ENCODE assay signal across 20 cellular contexts in genomic region chr16:73228649-73229048, GRCh38.
DNase-seq lines count a peak whose midpoint lies in the region; ATAC-seq and TF ChIP-seq lines count a peak whose summit lies in the region.
"Had no signal": no experiment of that assay in that cellular context is flagged by ENCODE, and none has a peak within 500 bp of the region (broad histone marks: within the 10 kb centered on the region; RNA-seq: fewer than 3 reads in every experiment).

No MANE protein-coding gene starts in this region.

- no peak overlapping the region for H3K27ac Mint-ChIP-seq in MCF 10A (ENCODE audit: low read depth, unreplicated experiment)
- H3K27ac Mint-ChIP-seq: CD14-positive monocyte, immature natural killer cell, mesothelial cell of epicardium had no signal

- BruUV-seq in MCF 10A (replicated peaks; lab: Mats Ljungman, UMichigan) = no TSS peak

- no peaks in the 10 kb centered on the region for H3K9me3 ChIP-seq in SJSA1 (replicated peaks)
- no peaks in the 10 kb centered on the region for H3K9me3 ChIP-seq in trophoblast cell (ENCODE audit: insufficient read depth, low read depth, low read length)
- H3K9me3 ChIP-seq: body of pancreas had no signal

- no peak overlapping the region for H2AK5ac ChIP-seq in trophoblast cell (ENCODE audit: low read length)

- H3K4ac ChIP-seq in trophoblast cell (ENCODE audit: low read depth, low read length) = no peak overlapping the region

- H3K36me3 Mint-ChIP-seq in MCF 10A (ENCODE audit: insufficient read depth, unreplicated experiment) = peaks cover 5% of the 10 kb centered on the region
- H3K36me3 Mint-ChIP-seq: CD14-positive monocyte, immature natural killer cell, mesothelial cell of epicardium had no signal

- POLR2A ChIA-PET in MCF 10A (lab: Yijun Ruan, JAX) = no interaction called here

- no peak overlapping the region for H4K12ac ChIP-seq in trophoblast cell (ENCODE audit: low read depth, low read length)

- H3K9me3 Mint-ChIP-seq in MCF 10A (ENCODE audit: unreplicated experiment) = no peaks in the 10 kb centered on the region

- no peak overlapping the region for H4K8ac ChIP-seq in trophoblast cell (ENCODE audit: low read depth, low read length)

- H3K23ac ChIP-seq in trophoblast cell (ENCODE audit: low read length) = no peak overlapping the region

- H3K4me2 ChIP-seq in trophoblast cell (ENCODE audit: low read length) = no peak overlapping the region

- no peak overlapping the region for H2BK5ac ChIP-seq in trophoblast cell (ENCODE audit: low read depth, low read length, poor library complexity)

- peaks cover 51% of the 10 kb centered on the region for H3K27me3 Mint-ChIP-seq in MCF 10A (ENCODE audit: insufficient read depth, unreplicated experiment)

- CTCF ChIA-PET in MCF 10A (lab: Yijun Ruan, JAX) = no interaction called here

- DNase-seq in ELR (ENCODE audit: low read depth) = peak; percentile 67
- DNase-seq in SJSA1 (ENCODE audit: low read depth in 1 of 2, low spot score in 2 of 2) = peak in 1 of 2 experiments; percentile 7
- DNase-seq in fibroblast of villous mesenchyme (ENCODE audit: low read depth) = peak; percentile 83
- DNase-seq in trophoblast cell = peak; percentile 57 to 91
- DNase-seq in MCF 10A (ENCODE audit: unreplicated experiment) = no peak
- DNase-seq in HK-2 (ENCODE audit: unreplicated experiment) = no peak
- DNase-seq: activated CD4-positive, CD25-positive, alpha-beta regulatory T cell; activated gamma-delta T cell treated with Interleukin-2 at 50 U/mL for 16 hours; body of pancreas; effector CD8-positive, alpha-beta T cell; immature natural killer cell; Karpas-422; NCI-H1694; NCI-H524; stimulated activated naive CD8-positive, alpha-beta T cell treated with anti-CD3 and anti-CD28 coated beads, Interleukin-15, Interleukin-2, amounts not matched to agents 100 U/mL and 50 U/mL, for 24 hours; T-helper 1 cell had no signal

- no peak overlapping the region for H3K4me3 Mint-ChIP-seq in MCF 10A (ENCODE audit: unreplicated experiment)
- H3K4me3 Mint-ChIP-seq: CD14-positive monocyte, immature natural killer cell, mesothelial cell of epicardium had no signal

- intact Hi-C loops in MCF 10A (cut with micrococcal nuclease) = no loop called here

- no peaks in the 10 kb centered on the region for H3K79me1 ChIP-seq in trophoblast cell (ENCODE audit: low read length)

- TF ChIP-seq CTCF in fibroblast of villous mesenchyme (IDR thresholded peaks at IDR 0.05; ENCODE audit: insufficient read depth, low read depth, low read length) (no peak), MCF 10A (IDR thresholded peaks at IDR 0.05; ENCODE audit: unreplicated experiment) (no peak)

- no peak overlapping the region for H2BK120ac ChIP-seq in trophoblast cell (ENCODE audit: insufficient read depth, low read length, poor library complexity)

- H3K4me1 Mint-ChIP-seq in MCF 10A (ENCODE audit: insufficient read depth, unreplicated experiment) = no peaks in the 10 kb centered on the region
- H3K4me1 Mint-ChIP-seq: CD14-positive monocyte, immature natural killer cell had no signal

- H3K14ac ChIP-seq in trophoblast cell (ENCODE audit: low read length) = no peak overlapping the region

- no peak overlapping the region for H3K4me3 ChIP-seq in SJSA1
- no peak overlapping the region for H3K4me3 ChIP-seq in fibroblast of villous mesenchyme (ENCODE audit: low read depth, low read length)
- no peak overlapping the region for H3K4me3 ChIP-seq in trophoblast cell (ENCODE audit: low read depth, low read length)
- H3K4me3 ChIP-seq: body of pancreas had no signal

- H4K91ac ChIP-seq in trophoblast cell (ENCODE audit: low read depth, low read length) = no peak overlapping the region

- H3K79me2 ChIP-seq in trophoblast cell (ENCODE audit: control insufficient read depth, insufficient read depth, low read length, poor library complexity) = no peaks in the 10 kb centered on the region

- H3K18ac ChIP-seq in trophoblast cell (ENCODE audit: low read length) = no peak overlapping the region

- ATAC-seq in HG02642 (IDR thresholded peaks at IDR 0.05; ENCODE audit: poor library complexity, unreplicated experiment) (no peak), GM18858 (IDR thresholded peaks at IDR 0.05; ENCODE audit: unreplicated experiment) (no peak)
- ATAC-seq: body of pancreas; stimulated activated naive CD8-positive, alpha-beta T cell treated with anti-CD3 and anti-CD28 coated beads, Interleukin-15, Interleukin-2, amounts not matched to agents 100 U/mL and 50 U/mL, for 24 hours had no signal

- no CpG with 5 or more reads among the region's 5 CpGs for WGBS in trophoblast cell (ENCODE audit: extremely low coverage, insufficient coverage, insufficient read length)

- no peak overlapping the region for H2AFZ ChIP-seq in trophoblast cell (ENCODE audit: insufficient read depth, low read length, poor library complexity)

- 0 out of 2 replicates have a peak overlapping the region, but pooled peaks have one; percentile 2 for H3K27ac ChIP-seq in SJSA1
- H3K27ac ChIP-seq in trophoblast cell (ENCODE audit: low read depth, low read length) = no peak overlapping the region
- H3K27ac ChIP-seq: body of pancreas had no signal

- no peaks in the 10 kb centered on the region for H3K27me3 ChIP-seq in SJSA1 (replicated peaks)
- H3K27me3 ChIP-seq in trophoblast cell (ENCODE audit: insufficient read depth, low read length) = no peaks in the 10 kb centered on the region
- H3K27me3 ChIP-seq: body of pancreas had no signal

- H2BK12ac ChIP-seq in trophoblast cell (ENCODE audit: low read length) = no peak overlapping the region

- H3K4me1 ChIP-seq in SJSA1 (replicated peaks) (peaks cover 7% of the 10 kb centered on the region; the same call in 1 of the 2 replicates), trophoblast cell (ENCODE audit: control insufficient read depth in 1 of 2, insufficient read depth in 2 of 2, low read length in 2 of 2) (peaks cover 9% of the 10 kb centered on the region in 2 experiments)

- H3K9ac ChIP-seq in trophoblast cell (ENCODE audit: low read length) = no peak overlapping the region

- H3K36me3 ChIP-seq in SJSA1 (no peaks in the 10 kb centered on the region), trophoblast cell (ENCODE audit: control insufficient read depth in 1 of 2, insufficient read depth in 2 of 2, low read length in 2 of 2) (no peaks in the 10 kb centered on the region)

Comparison
In these comparisons a context has a peak if more than half of its experiments do, and no peak if none do; other contexts are left out.
1. DNase-seq: peak in ELR (single experiment), fibroblast of villous mesenchyme (single experiment) and trophoblast cell (2 of 2); none in MCF 10A (single experiment) and HK-2 (single experiment).